Comparison of ENCODE assay signal across 31 cellular contexts in genomic region chr15:98958076-98958475, GRCh38. TPM values are rescaled to one million over a fixed set of nuclear protein-coding genes. Genes with fewer than 3 reads are reported as not detected.
"Had no signal": no experiment of that assay in that cellular context is flagged by ENCODE, and none has a peak within 500 bp of the region (broad histone marks: within the 10 kb centered on the region; RNA-seq: fewer than 3 reads in every experiment).

No MANE protein-coding gene starts in this region.

- H3K27ac ChIP-seq: KMS-11, Peyer's patch, SJSA1 had no signal

- H3K27me3 ChIP-seq: Peyer's patch, SJSA1 had no signal

- H3K9ac ChIP-seq: KMS-11, SK-N-SH had no signal

- H3K4me1 Mint-ChIP-seq: WTC11 had no signal

- ATAC-seq: activated CD4-positive, CD25-positive, alpha-beta regulatory T cell treated with anti-CD3 and anti-CD28 coated beads, Interleukin-2, amount 50 U/mL, for 24 hours; activated CD8-positive, alpha-beta memory T cell treated with anti-CD3 and anti-CD28 coated beads, Interleukin-2, amount 10 ng/mL, durations not matched to agents 7 days and 5 days; PC-3; WTC11 had no signal

- H3K4me3 ChIP-seq: Peyer's patch, SJSA1 had no signal

- H3K27ac Mint-ChIP-seq: activated CD4-positive, alpha-beta memory T cell treated with anti-CD3 and anti-CD28 coated beads, Interleukin-2, amount 10 ng/mL, durations not matched to agents 7 days and 5 days; activated CD8-positive, alpha-beta memory T cell treated with anti-CD3 and anti-CD28 coated beads, Interleukin-2, amount 10 ng/mL, durations not matched to agents 7 days and 5 days; activated naive CD8-positive, alpha-beta T cell treated with anti-CD3 and anti-CD28 coated beads for 36 hours; T-helper 1 cell treated with Interleukin-12 subunit alpha and Interleukin-12 subunit beta and Interleukin-4 antibody, amounts not matched to agents 30 μg/mL and 1 μg/mL, for 36 hours; T-helper 2 cell treated with Interferon-gamma antibody and Interleukin-4, amounts not matched to agents 5 μg/mL and 100 μg/mL, for 36 hours; WTC11 had no signal

- FAIRE-seq: TTC549 had no signal

- H3K4me3 Mint-ChIP-seq: activated CD4-positive, alpha-beta memory T cell treated with anti-CD3 and anti-CD28 coated beads, Interleukin-2, amount 10 ng/mL, durations not matched to agents 7 days and 5 days; activated CD8-positive, alpha-beta memory T cell treated with anti-CD3 and anti-CD28 coated beads, Interleukin-2, amount 10 ng/mL, durations not matched to agents 7 days and 5 days; activated naive CD8-positive, alpha-beta T cell treated with anti-CD3 and anti-CD28 coated beads for 36 hours; T-helper 1 cell treated with Interleukin-12 subunit alpha and Interleukin-12 subunit beta and Interleukin-4 antibody, amounts not matched to agents 30 μg/mL and 1 μg/mL, for 36 hours; T-helper 2 cell treated with Interferon-gamma antibody and Interleukin-4, amounts not matched to agents 5 μg/mL and 100 μg/mL, for 36 hours; WTC11 had no signal

- H3K9me3 ChIP-seq: Peyer's patch, SK-N-SH had no signal

- DNase-seq: activated CD4-positive, alpha-beta memory T cell treated with anti-CD3 and anti-CD28 coated beads, Interleukin-2, amount 10 ng/mL, durations not matched to agents 7 days and 5 days; activated CD4-positive, alpha-beta T cell treated with anti-CD3 and anti-CD28 coated beads for 4 hours; activated CD8-positive, alpha-beta memory T cell treated with anti-CD3 and anti-CD28 coated beads for 24 hours; activated CD8-positive, alpha-beta memory T cell treated with anti-CD3 and anti-CD28 coated beads, Interleukin-2, amount 10 ng/mL, durations not matched to agents 7 days and 5 days; activated CD8-positive, alpha-beta memory T cell treated with anti-CD3 and anti-CD28 coated beads, Interleukin-2, amount 50 U/mL, for 48 hours; activated effector memory CD4-positive, alpha-beta T cell treated with Interleukin-2 at 50 U/mL for 16 hours; activated naive CD4-positive, alpha-beta T cell; activated naive CD4-positive, alpha-beta T cell treated with anti-CD3 and anti-CD28 coated beads, Interleukin-2, amount 50 U/mL, for 16 hours; activated naive CD8-positive, alpha-beta T cell treated with anti-CD3 and anti-CD28 coated beads for 36 hours; activated T-cell treated with anti-CD3 and anti-CD28 coated beads, Interleukin-2, amount 50 U/mL, for 48 hours; amniotic stem cell; NCI-H1105; NCI-H1436; NCI-H1694; NCI-H1930; NCI-H345; NCI-H524 treated with DMSO at 0.1 percent for 48 hours; PC-3; RPMI8226; SHP77 treated with DMSO at 0.1 percent for 48 hours; SK-N-SH had no signal

- H3K4me2 ChIP-seq: KMS-11, SK-N-SH had no signal

- H3K27me3 Mint-ChIP-seq: activated CD4-positive, alpha-beta memory T cell treated with anti-CD3 and anti-CD28 coated beads, Interleukin-2, amount 10 ng/mL, durations not matched to agents 7 days and 5 days; activated CD8-positive, alpha-beta memory T cell treated with anti-CD3 and anti-CD28 coated beads, Interleukin-2, amount 10 ng/mL, durations not matched to agents 7 days and 5 days; activated naive CD8-positive, alpha-beta T cell treated with anti-CD3 and anti-CD28 coated beads for 36 hours had no signal

RNA-seq across cellular contexts. Expression of gene PGPEP1L, which starts 49.5 kb away (rescaled TPM):
- total RNA-seq: activated CD4-positive, alpha-beta memory T cell treated with anti-CD3 and anti-CD28 coated beads, Interleukin-2, amount 10 ng/mL, durations not matched to agents 7 days and 5 days; activated CD8-positive, alpha-beta memory T cell treated with anti-CD3 and anti-CD28 coated beads, Interleukin-2, amount 10 ng/mL, durations not matched to agents 7 days and 5 days; activated naive CD8-positive, alpha-beta T cell treated with anti-CD3 and anti-CD28 coated beads for 36 hours; M059J; NCI-H460; PC-3; Peyer's patch; SJSA1; WTC11 had no signal
- polyA plus RNA-seq: SK-N-SH had no signal
